Comparison of ENCODE assay signal across 13 cellular contexts in genomic region chr2:226017534-226017933, GRCh38.
A peak's percentile ranks its signal among the peaks of the same experiment; 100 is the strongest.
DNase-seq lines count a peak whose midpoint lies in the region; ATAC-seq lines count a peak whose summit lies in the region.
"Had no signal": no experiment of that assay in that cellular context is flagged by ENCODE, and none has a peak within 500 bp of the region (broad histone marks: within the 10 kb centered on the region; RNA-seq: fewer than 3 reads in every experiment).

No MANE protein-coding gene starts in this region.

- H3K4me3 Mint-ChIP-seq in activated T-cell treated with anti-CD3 and anti-CD28 coated beads, Interleukin-2, amount 50 U/mL, for 24 hours: no peak overlapping the region
- H3K4me3 Mint-ChIP-seq in activated T-helper 17 cell treated with anti-CD3 and anti-CD28 coated beads, Interleukin-2, amount 50 U/mL, for 72 hours: no peak overlapping the region
- no peak overlapping the region for H3K4me3 Mint-ChIP-seq in activated naive CD8-positive, alpha-beta T cell treated with anti-CD3 and anti-CD28 coated beads, Interleukin-2, amount 50 U/mL, for 24 hours
- H3K4me3 Mint-ChIP-seq: CD4-positive, alpha-beta memory T cell had no signal

- peaks cover 12% of the 10 kb centered on the region for H3K27me3 Mint-ChIP-seq in activated T-cell treated with anti-CD3 and anti-CD28 coated beads, Interleukin-2, amount 50 U/mL, for 24 hours
- H3K27me3 Mint-ChIP-seq in activated T-helper 17 cell treated with anti-CD3 and anti-CD28 coated beads, Interleukin-2, amount 50 U/mL, for 72 hours: peaks cover 17% of the 10 kb centered on the region
- peaks cover 7% of the 10 kb centered on the region for H3K27me3 Mint-ChIP-seq in activated naive CD8-positive, alpha-beta T cell treated with anti-CD3 and anti-CD28 coated beads, Interleukin-2, amount 50 U/mL, for 24 hours

- no peak for DNase-seq in activated T-cell treated with anti-CD3 and anti-CD28 coated beads, Interleukin-2, amount 50 U/mL, for 24 hours
- no peak for DNase-seq in activated T-cell treated with anti-CD3 and anti-CD28 coated beads for 4 hours
- no peak for DNase-seq in activated naive CD4-positive, alpha-beta T cell treated with anti-CD3 and anti-CD28 coated beads, Interleukin-2, amount 50 U/mL, for 72 hours (ENCODE audit: low spot score in 2 of 2)
- DNase-seq in activated naive CD4-positive, alpha-beta T cell treated with Interleukin-2 at 50 U/mL for 16 hours: no peak
- DNase-seq in activated naive CD8-positive, alpha-beta T cell treated with anti-CD3 and anti-CD28 coated beads, Interleukin-2, amount 50 U/mL, for 24 hours: no peak
- DNase-seq: BE2C; CD4-positive, alpha-beta memory T cell; DMS79; GM23248 had no signal

- no peaks in the 10 kb centered on the region for H3K36me3 Mint-ChIP-seq in activated T-cell treated with anti-CD3 and anti-CD28 coated beads, Interleukin-2, amount 50 U/mL, for 24 hours (ENCODE audit: low read depth)
- peaks cover 8 to 11% of the 10 kb centered on the region in 2 donors for H3K36me3 Mint-ChIP-seq in activated naive CD4-positive, alpha-beta T cell treated with anti-CD3 and anti-CD28 coated beads, Interleukin-2, amount 50 U/mL, for 72 hours
- H3K36me3 Mint-ChIP-seq in activated T-helper 17 cell treated with anti-CD3 and anti-CD28 coated beads, Interleukin-2, amount 50 U/mL, for 72 hours (ENCODE audit: low read depth): no peaks in the 10 kb centered on the region
- H3K36me3 Mint-ChIP-seq in activated naive CD8-positive, alpha-beta T cell treated with anti-CD3 and anti-CD28 coated beads, Interleukin-2, amount 50 U/mL, for 24 hours (ENCODE audit: low read depth): peaks cover 5% of the 10 kb centered on the region
- H3K36me3 Mint-ChIP-seq: CD4-positive, alpha-beta memory T cell had no signal

- peaks cover 12% of the 10 kb centered on the region for H3K4me1 Mint-ChIP-seq in activated T-cell treated with anti-CD3 and anti-CD28 coated beads, Interleukin-2, amount 50 U/mL, for 24 hours (ENCODE audit: low read depth)
- peaks cover 4% of the 10 kb centered on the region for H3K4me1 Mint-ChIP-seq in activated T-helper 17 cell treated with anti-CD3 and anti-CD28 coated beads, Interleukin-2, amount 50 U/mL, for 72 hours
- peaks cover 17% of the 10 kb centered on the region for H3K4me1 Mint-ChIP-seq in activated naive CD8-positive, alpha-beta T cell treated with anti-CD3 and anti-CD28 coated beads, Interleukin-2, amount 50 U/mL, for 24 hours
- H3K4me1 Mint-ChIP-seq: CD4-positive, alpha-beta memory T cell had no signal

- H3K27ac Mint-ChIP-seq in activated T-cell treated with anti-CD3 and anti-CD28 coated beads, Interleukin-2, amount 50 U/mL, for 24 hours: peak overlapping the region; percentile 54
- H3K27ac Mint-ChIP-seq in activated naive CD4-positive, alpha-beta T cell treated with anti-CD3 and anti-CD28 coated beads, Interleukin-2, amount 50 U/mL, for 72 hours: no peak overlapping the region
- H3K27ac Mint-ChIP-seq in activated T-helper 17 cell treated with anti-CD3 and anti-CD28 coated beads, Interleukin-2, amount 50 U/mL, for 72 hours: no peak overlapping the region
- peak overlapping the region; percentile 34 for H3K27ac Mint-ChIP-seq in activated naive CD8-positive, alpha-beta T cell treated with anti-CD3 and anti-CD28 coated beads, Interleukin-2, amount 50 U/mL, for 24 hours
- H3K27ac Mint-ChIP-seq: CD4-positive, alpha-beta memory T cell had no signal

- peak; percentile 46 to 85 for ATAC-seq in activated naive CD4-positive, alpha-beta T cell treated with anti-CD3 and anti-CD28 coated beads, Interleukin-2, amount 50 U/mL, for 72 hours
- ATAC-seq in activated T-helper 17 cell treated with anti-CD3 and anti-CD28 coated beads, Interleukin-2, amount 50 U/mL, for 72 hours (replicated peaks): peak; percentile 82
- peak; percentile 89 for ATAC-seq in activated naive CD8-positive, alpha-beta T cell treated with anti-CD3 and anti-CD28 coated beads, Interleukin-2, amount 50 U/mL, for 24 hours
- ATAC-seq: A549, GM12878, HCT116 had no signal

- H3K9me3 Mint-ChIP-seq in activated T-cell treated with anti-CD3 and anti-CD28 coated beads, Interleukin-2, amount 50 U/mL, for 24 hours: peaks cover 8% of the 10 kb centered on the region
- H3K9me3 Mint-ChIP-seq in activated naive CD4-positive, alpha-beta T cell treated with anti-CD3 and anti-CD28 coated beads, Interleukin-2, amount 50 U/mL, for 72 hours: peaks cover 10% of the 10 kb centered on the region in 2 donors
- peaks cover 6% of the 10 kb centered on the region for H3K9me3 Mint-ChIP-seq in activated T-helper 17 cell treated with anti-CD3 and anti-CD28 coated beads, Interleukin-2, amount 50 U/mL, for 72 hours
- peaks cover 17% of the 10 kb centered on the region for H3K9me3 Mint-ChIP-seq in activated naive CD8-positive, alpha-beta T cell treated with anti-CD3 and anti-CD28 coated beads, Interleukin-2, amount 50 U/mL, for 24 hours

Comparison
In these comparisons a context has a peak if more than half of its experiments do, and no peak if none do; other contexts are left out.
1. H3K27ac Mint-ChIP-seq: peak in activated T-cell treated with anti-CD3 and anti-CD28 coated beads, Interleukin-2, amount 50 U/mL, for 24 hours (single experiment) and activated naive CD8-positive, alpha-beta T cell treated with anti-CD3 and anti-CD28 coated beads, Interleukin-2, amount 50 U/mL, for 24 hours (single experiment); none in activated naive CD4-positive, alpha-beta T cell treated with anti-CD3 and anti-CD28 coated beads, Interleukin-2, amount 50 U/mL, for 72 hours (0 of 2) and activated T-helper 17 cell treated with anti-CD3 and anti-CD28 coated beads, Interleukin-2, amount 50 U/mL, for 72 hours (single experiment).
2. Peak in every context shown above with its lines, with median percentiles within 50 percentile points of each other: ATAC-seq.